ENCODE assay signal across 17 cellular contexts in the genomic region with DNA sequence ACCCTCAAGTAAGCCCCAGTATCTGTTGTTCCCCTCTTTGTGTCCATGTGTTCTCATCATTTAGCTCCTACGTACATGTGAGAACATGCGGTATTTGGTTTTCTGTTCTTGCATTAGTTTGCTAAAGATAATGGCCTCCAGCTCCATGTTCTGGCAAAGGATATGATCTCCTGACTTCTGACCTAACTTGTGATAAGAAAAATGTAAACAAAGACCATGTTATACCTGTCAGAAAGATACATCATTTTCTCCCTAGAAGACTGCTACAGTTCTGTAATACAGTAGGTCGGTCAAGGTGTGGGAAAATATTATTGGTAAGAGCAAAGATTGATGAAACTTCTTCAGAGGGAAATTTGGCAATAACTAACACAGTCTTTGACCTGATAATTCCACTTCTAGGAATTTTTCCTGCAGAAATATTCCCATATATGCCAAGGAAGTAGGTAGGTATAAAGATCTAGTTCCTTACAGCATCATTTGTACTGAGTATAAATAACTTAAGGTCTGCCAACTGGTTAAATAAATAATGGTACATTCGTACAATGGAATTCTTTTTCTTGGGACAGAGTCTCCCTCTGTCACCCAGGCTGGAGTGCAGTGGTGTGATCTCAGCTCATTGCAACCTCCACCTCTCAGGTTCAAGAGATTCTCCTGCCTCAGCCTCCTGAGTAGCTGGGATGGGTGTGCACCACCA. TPM values are rescaled to one million over a fixed set of nuclear protein-coding genes. Genes with fewer than 3 reads are reported as not detected.
DNase-seq lines count a peak whose midpoint lies in the region; ATAC-seq, FAIRE-seq and TF ChIP-seq lines count a peak whose summit lies in the region.
"Had no signal": no experiment of that assay in that cellular context is flagged by ENCODE, and none has a peak within 500 bp of the region (broad histone marks: within the 10 kb centered on the region; RNA-seq: fewer than 3 reads in every experiment).

No MANE protein-coding gene starts in this region.

- H3K9me3 ChIP-seq in HepG2 (ENCODE audit: low read length) (no peaks in the 10 kb centered on the region), right lobe of liver (no peaks in the 10 kb centered on the region), keratinocyte (ENCODE audit: control insufficient read depth, low read depth, low read length) (peaks cover 2% of the 10 kb centered on the region), tibial artery (peaks cover 0 to 3% (median 0%) of the 10 kb centered on the region in 3 donors)
- H3K9me3 ChIP-seq: A549, Caco-2 had no signal

- H3K27ac ChIP-seq in HepG2 (ENCODE audit: extremely low read length, insufficient read depth, low read length) (no peak overlapping the region), right lobe of liver (no peak overlapping the region), keratinocyte (ENCODE audit: control insufficient read depth, insufficient read depth, low read length) (no peak overlapping the region), tibial artery (no peak overlapping the region)
- H3K27ac ChIP-seq: A549, BLaER1 had no signal

- H3K9ac ChIP-seq in HepG2 (ENCODE audit: insufficient read depth, low read depth, low read length) (no peak overlapping the region), keratinocyte (ENCODE audit: control insufficient read depth, extremely low read depth, insufficient read depth, low read length) (no peak overlapping the region)
- H3K9ac ChIP-seq: BLaER1 had no signal

- no peak overlapping the region for H3K4me2 ChIP-seq in HepG2 (ENCODE audit: low read depth, low read length)
- H3K4me2 ChIP-seq in keratinocyte (ENCODE audit: control insufficient read depth, extremely low read depth, insufficient read depth, low read depth, low read length) = no peak overlapping the region
- H3K4me2 ChIP-seq: A549, BLaER1 had no signal

- H3K4me3 ChIP-seq in HepG2 (replicated peaks in 1 of 3; ENCODE audit: insufficient read depth in 1 of 3, low read depth in 2 of 3, low read length in 3 of 3) (no peak overlapping the region), right lobe of liver (no peak overlapping the region), keratinocyte (ENCODE audit: control insufficient read depth in 2 of 3, extremely low read depth in 1 of 3, insufficient read depth in 2 of 3, low read depth in 1 of 3, low read length in 3 of 3) (no peak overlapping the region), tibial artery (no peak overlapping the region)
- H3K4me3 ChIP-seq: A549, BLaER1 had no signal

- intact Hi-C loops in HepG2 (cut with micrococcal nuclease; ENCODE audit: unreplicated experiment) (no loop called here), right lobe of liver (cut with DNase I) (no loop called here), tibial artery (cut with DNase I; ENCODE audit: low total_unique reads) (no loop called here)

- H3K4me1 ChIP-seq in HepG2 (ENCODE audit: insufficient read depth, low read length) (peaks cover 25% of the 10 kb centered on the region), right lobe of liver (peaks cover 0 to 19% (median 5%) of the 10 kb centered on the region in 4 donors), keratinocyte (ENCODE audit: control insufficient read depth, extremely low read depth, insufficient read depth, low read length) (peaks cover 8% of the 10 kb centered on the region), tibial artery (no peaks in the 10 kb centered on the region)
- H3K4me1 ChIP-seq: A549 had no signal

- CTCF ChIA-PET in HepG2 (lab: Yijun Ruan, JAX; ENCODE audit: low intra/inter-chr PET ratio, low total read pairs) = no interaction called here

- ATAC-seq in HepG2 (no peak), right lobe of liver (no peak), GM21619 (IDR thresholded peaks at IDR 0.05; ENCODE audit: unreplicated experiment) (no peak)
- ATAC-seq: A549, HCT116 had no signal

- TF ChIP-seq CTCF in HepG2 (CRISPR knock-in tag; IDR thresholded peaks at IDR 0.05) = no peak
- no peak for TF ChIP-seq CTCF in right lobe of liver (IDR thresholded peaks at IDR 0.05)
- TF ChIP-seq CTCF in keratinocyte (optimal IDR thresholded peaks at IDR 0.05 in 1 of 3, IDR thresholded peaks at IDR 0.05 in 1 of 3, conservative IDR thresholded peaks at IDR 0.05 in 1 of 3; ENCODE audit: extremely low read depth in 1 of 3, insufficient read depth in 2 of 3, low read length in 3 of 3) = no peak
- TF ChIP-seq CTCF in tibial artery (IDR thresholded peaks at IDR 0.05) = no peak

- POLR2A ChIA-PET in HepG2 (lab: Yijun Ruan, JAX) = no interaction called here

- in situ Hi-C loops in HepG2 (cut with HindIII; ENCODE audit: extremely low pct_ligation_motif_present, low pct_unique_long_range_greater_than_20kb) = no loop called here

- H4K20me1 ChIP-seq in HepG2 (ENCODE audit: insufficient read depth, low read length) (no peaks in the 10 kb centered on the region), keratinocyte (ENCODE audit: control insufficient read depth, extremely low read depth, insufficient read depth, low read length) (no peaks in the 10 kb centered on the region)
- H4K20me1 ChIP-seq: BLaER1 had no signal

- FAIRE-seq in HepG2 (lab: Jason Lieb, UNC) (peak; percentile 37), keratinocyte (lab: Jason Lieb, UNC) (no peak)
- FAIRE-seq: A549, GM19239, H54 had no signal

- TF ChIP-seq POLR2A in HepG2 (IDR thresholded peaks at IDR 0.05; ENCODE audit: insufficient read depth in 1 of 2, low read depth in 2 of 2, low read length in 2 of 2) (no peak), right lobe of liver (IDR thresholded peaks at IDR 0.05) (no peak)

- H3K27me3 ChIP-seq in HepG2 (ENCODE audit: control insufficient read depth in 1 of 2, insufficient read depth in 2 of 2, low read length in 2 of 2) = no peaks in the 10 kb centered on the region
- no peaks in the 10 kb centered on the region for H3K27me3 ChIP-seq in right lobe of liver
- H3K27me3 ChIP-seq in keratinocyte (ENCODE audit: control insufficient read depth, extremely low read depth, insufficient read depth, low read length) = no peaks in the 10 kb centered on the region
- H3K27me3 ChIP-seq in tibial artery = no peaks in the 10 kb centered on the region
- H3K27me3 ChIP-seq: BLaER1 had no signal

- DNase-seq in HepG2 (ENCODE audit: low spot score) (no peak), right lobe of liver (no peak), amniotic epithelial cell (ENCODE audit: low read depth) (peak; percentile 47), keratinocyte (ENCODE audit: low read depth, low spot score) (no peak), tibial artery (no peak), AG20443 (ENCODE audit: low spot score) (no peak)
- DNase-seq: Caco-2; CD8-positive, alpha-beta memory T cell; DND-41; GDM1; IMR-90 had no signal

- no TSS peak for BruUV-seq in HepG2 (replicated peaks; lab: Mats Ljungman, UMichigan)

- dilution Hi-C loops in keratinocyte (cut with MboI; ENCODE audit: extremely low pct_ligation_motif_present, low sequenced_read_pairs) = no loop called here

- TF ChIP-seq EP300 in HepG2 (IDR thresholded peaks at IDR 0.05; ENCODE audit: low read depth in 2 of 2, low read length in 2 of 2) = no peak
- TF ChIP-seq EP300 in HepG2 (CRISPR knock-in tag; IDR thresholded peaks at IDR 0.05; ENCODE audit: borderline replicate concordance) = no peak

- H3K36me3 ChIP-seq in HepG2 (replicated peaks in 1 of 2; ENCODE audit: control insufficient read depth in 1 of 2, insufficient read depth in 2 of 2, low read length in 2 of 2) (no peaks in the 10 kb centered on the region), right lobe of liver (peaks cover 0 to 3% (median 0%) of the 10 kb centered on the region in 4 donors), keratinocyte (ENCODE audit: control insufficient read depth in 2 of 2, extremely low read depth in 1 of 2, insufficient read depth in 2 of 2, low read length in 2 of 2) (no peaks in the 10 kb centered on the region), tibial artery (no peaks in the 10 kb centered on the region)
- H3K36me3 ChIP-seq: BLaER1 had no signal

- no peaks in the 10 kb centered on the region for H3K9me1 ChIP-seq in keratinocyte (ENCODE audit: control insufficient read depth, extremely low read depth, insufficient read depth, low read length)

- no peak for TF ChIP-seq RAD21 in HepG2 (CRISPR knock-in tag; IDR thresholded peaks at IDR 0.05)

- 32% methylated on average over 4 of the region's 4 CpGs for WGBS in HepG2 (ENCODE audit: low lambda C conversion rate)
- 57% methylated on average over 4 of the region's 4 CpGs for WGBS in right lobe of liver (ENCODE audit: insufficient coverage, low coverage, low lambda C conversion rate, missing lambda C conversion rate)

- H3K79me2 ChIP-seq in HepG2 (ENCODE audit: insufficient read depth, low read length) = no peaks in the 10 kb centered on the region
- no peaks in the 10 kb centered on the region for H3K79me2 ChIP-seq in keratinocyte (ENCODE audit: control insufficient read depth, insufficient read depth, low read length)

- H2AFZ ChIP-seq in HepG2 (ENCODE audit: low read length) = no peak overlapping the region
- H2AFZ ChIP-seq in keratinocyte (ENCODE audit: control insufficient read depth, low read length) = peak overlapping the region; percentile 5

RNA-seq across cellular contexts. Expression of a gene that starts 19.1 kb away (rescaled TPM):
- total RNA-seq in HepG2 (2016; rRNA removed; fragmentation: Illumina TruSeq; extraction: Trizol) (17.4 and 30.9 TPM in 2 replicates), right lobe of liver (100 to 1,000 TPM in 5 of 6 experiments, 10 to 100 TPM in 1; 36.1 to 387 (median 111) TPM)
- 9.1 and 9.8 TPM in 2 replicates for total RNA-seq in HepG2 (2016; cell fraction: cytosol; rRNA removed; fragmentation: Illumina TruSeq; extraction: Trizol; ENCODE audit: low read depth)
- 17.4 and 28.9 TPM in 2 replicates for total RNA-seq in HepG2 (2016; cell fraction: insoluble cytoplasmic fraction; rRNA removed; fragmentation: Illumina TruSeq; extraction: Trizol)
- 15.6 and 16.6 TPM in 2 replicates for total RNA-seq in HepG2 (2016; cell fraction: membrane; rRNA removed; fragmentation: Illumina TruSeq; extraction: Trizol)
- 13.7 and 15.0 TPM in 2 replicates for total RNA-seq in HepG2 (2016; cell fraction: nucleus; rRNA removed; fragmentation: Illumina TruSeq; extraction: Trizol)
- polyA plus RNA-seq in HepG2 (2011; rRNA removed) (6.9 and 8.0 TPM in 2 replicates), keratinocyte (48.0 to 88.3 TPM (median 59.0 TPM) in 3 replicates)
- 4.0 and 5.9 TPM in 2 replicates for polyA plus RNA-seq in HepG2 (2011; cell fraction: cytosol; rRNA removed)
- polyA plus RNA-seq in HepG2 (2011; cell fraction: nucleus; rRNA removed) = 2.9 and 3.5 TPM in 2 replicates
- polyA plus RNA-seq in HepG2 (2012) = 13.9 and 16.1 TPM in 2 replicates
- 2.6 and 2.8 TPM in 2 replicates for polyA plus RNA-seq in HepG2 (2016; cell fraction: cytosol; fragmentation: Illumina TruSeq; extraction: Trizol; ENCODE audit: low read depth)
- 46.6 and 52.0 TPM in 2 replicates for polyA plus RNA-seq in HepG2 (2016; cell fraction: insoluble cytoplasmic fraction; fragmentation: Illumina TruSeq; extraction: Trizol; ENCODE audit: low read depth)
- 10.4 and 11.9 TPM in 2 replicates for polyA plus RNA-seq in HepG2 (2016; cell fraction: membrane; fragmentation: Illumina TruSeq; extraction: Trizol; ENCODE audit: low read depth)
- polyA plus RNA-seq in HepG2 (2016; cell fraction: nucleus; fragmentation: Illumina TruSeq; extraction: Trizol; ENCODE audit: insufficient read depth, low read depth) = 24.1 and 24.8 TPM in 2 replicates
- 4.5 and 8.4 TPM in 2 replicates for polyA minus RNA-seq in HepG2 (2011; rRNA and poly(A)+ RNA removed; ENCODE audit: low replicate concordance)
- 6.9 and 7.1 TPM in 2 replicates for polyA minus RNA-seq in HepG2 (2011; cell fraction: cytosol; rRNA and poly(A)+ RNA removed)
- polyA minus RNA-seq in HepG2 (2011; cell fraction: nucleus; rRNA and poly(A)+ RNA removed) = 7.6 and 10.1 TPM in 2 replicates
- polyA plus RNA-seq in keratinocyte (2011; ENCODE audit: low read depth) = 29.3 TPM
- polyA plus RNA-seq in keratinocyte (2011; cell fraction: cytosol; rRNA removed) = 53.4 and 63.7 TPM in 2 replicates
- 52.6 and 53.1 TPM in 2 replicates for polyA plus RNA-seq in keratinocyte (2011; cell fraction: nucleus; rRNA removed)
- 52.0 and 70.9 TPM in 2 replicates for polyA plus RNA-seq in keratinocyte (2012; ENCODE audit: low replicate concordance)
- polyA minus RNA-seq in keratinocyte = 15.1 to 56.8 TPM (median 27.8 TPM) in 3 replicates
- polyA minus RNA-seq in keratinocyte (2011; cell fraction: cytosol; rRNA and poly(A)+ RNA removed) = 22.8 TPM
- polyA minus RNA-seq in keratinocyte (2011; cell fraction: nucleus; rRNA and poly(A)+ RNA removed) = 15.8 and 39.4 TPM in 2 replicates

RNA-seq across cellular contexts. Expression of a gene that starts 29.0 kb away (rescaled TPM):
- total RNA-seq in HepG2 (2016; rRNA removed; fragmentation: Illumina TruSeq; extraction: Trizol) (not detected in 2 replicates), right lobe of liver (1 to 10 TPM in 3 of 6 experiments, under 1 TPM in 3; 0.22 to 4.4 (median 0.92) TPM)
- not detected in 2 replicates for total RNA-seq in HepG2 (2016; cell fraction: cytosol; rRNA removed; fragmentation: Illumina TruSeq; extraction: Trizol; ENCODE audit: low read depth)
- 0.17 TPM in 1 of 2 replicates, not detected in the other for total RNA-seq in HepG2 (2016; cell fraction: insoluble cytoplasmic fraction; rRNA removed; fragmentation: Illumina TruSeq; extraction: Trizol)
- total RNA-seq in HepG2 (2016; cell fraction: membrane; rRNA removed; fragmentation: Illumina TruSeq; extraction: Trizol) = not detected in 2 replicates
- not detected in 2 replicates for total RNA-seq in HepG2 (2016; cell fraction: nucleus; rRNA removed; fragmentation: Illumina TruSeq; extraction: Trizol)
- polyA plus RNA-seq in HepG2 (2011; rRNA removed) (1.3 and 1.4 TPM in 2 replicates), keratinocyte (0.34 to 1.7 TPM (median 0.54 TPM) in 3 replicates)
- 0.71 and 1.0 TPM in 2 replicates for polyA plus RNA-seq in HepG2 (2011; cell fraction: cytosol; rRNA removed)
- polyA plus RNA-seq in HepG2 (2011; cell fraction: nucleus; rRNA removed) = 4.4 and 4.7 TPM in 2 replicates
- 0.15 and 0.76 TPM in 2 replicates for polyA plus RNA-seq in HepG2 (2012)
- 0.15 TPM in 1 of 2 replicates, not detected in the other for polyA plus RNA-seq in HepG2 (2016; cell fraction: cytosol; fragmentation: Illumina TruSeq; extraction: Trizol; ENCODE audit: low read depth)
- not detected in 2 replicates for polyA plus RNA-seq in HepG2 (2016; cell fraction: insoluble cytoplasmic fraction; fragmentation: Illumina TruSeq; extraction: Trizol; ENCODE audit: low read depth)
- not detected in 2 replicates for polyA plus RNA-seq in HepG2 (2016; cell fraction: membrane; fragmentation: Illumina TruSeq; extraction: Trizol; ENCODE audit: low read depth)
- 0.47 TPM in 1 of 2 replicates, not detected in the other for polyA plus RNA-seq in HepG2 (2016; cell fraction: nucleus; fragmentation: Illumina TruSeq; extraction: Trizol; ENCODE audit: insufficient read depth, low read depth)
- 0.21 and 0.38 TPM in 2 replicates for polyA minus RNA-seq in HepG2 (2011; rRNA and poly(A)+ RNA removed; ENCODE audit: low replicate concordance)
- polyA minus RNA-seq in HepG2 (2011; cell fraction: cytosol; rRNA and poly(A)+ RNA removed) = not detected in 2 replicates
- polyA minus RNA-seq in HepG2 (2011; cell fraction: nucleus; rRNA and poly(A)+ RNA removed) = 1.2 TPM in 1 of 2 replicates, not detected in the other
- not detected for polyA plus RNA-seq in keratinocyte (2011; ENCODE audit: low read depth)
- polyA plus RNA-seq in keratinocyte (2011; cell fraction: cytosol; rRNA removed) = 0.43 TPM in 2 replicates
- 5.5 and 6.0 TPM in 2 replicates for polyA plus RNA-seq in keratinocyte (2011; cell fraction: nucleus; rRNA removed)
- 0.34 and 0.56 TPM in 2 replicates for polyA plus RNA-seq in keratinocyte (2012; ENCODE audit: low replicate concordance)
- polyA minus RNA-seq in keratinocyte = 0.49 to 1.3 TPM (median 0.69 TPM) in 3 replicates
- not detected for polyA minus RNA-seq in keratinocyte (2011; cell fraction: cytosol; rRNA and poly(A)+ RNA removed)
- polyA minus RNA-seq in keratinocyte (2011; cell fraction: nucleus; rRNA and poly(A)+ RNA removed) = not detected in 2 replicates
- total RNA-seq: Caco-2 had no signal
